Comparison of ENCODE assay signal across 16 cellular contexts in genomic region chr11:103659743-103660142, GRCh38.
"Had no signal": no experiment of that assay in that cellular context is flagged by ENCODE, and none has a peak within 500 bp of the region (broad histone marks: within the 10 kb centered on the region; RNA-seq: fewer than 3 reads in every experiment).

No MANE protein-coding gene starts in this region.

- H3K4me3 Mint-ChIP-seq: activated CD4-positive, alpha-beta memory T cell treated with anti-CD3 and anti-CD28 coated beads for 36 hours; activated naive CD8-positive, alpha-beta T cell treated with anti-CD3 and anti-CD28 coated beads, Interleukin-2, amount 10 ng/mL, durations not matched to agents 7 days and 5 days; activated T-cell treated with anti-CD3 and anti-CD28 coated beads, Interleukin-2, amount 50 U/mL, for 4 hours; nephron progenitor cell; type B pancreatic cell had no signal

- H3K36me3 ChIP-seq: esophagus squamous epithelium, gastroesophageal sphincter, ovary, suprapubic skin had no signal

- DNase-seq: activated CD4-positive, alpha-beta memory T cell treated with anti-CD3 and anti-CD28 coated beads for 36 hours; activated CD4-positive, alpha-beta T cell treated with anti-CD3 and anti-CD28 coated beads for 1 hour; activated gamma-delta T cell treated with Interleukin-2 at 50 U/mL for 16 hours; activated naive CD8-positive, alpha-beta T cell treated with anti-CD3 and anti-CD28 coated beads, Interleukin-2, amount 10 ng/mL, durations not matched to agents 7 days and 5 days; activated T-cell treated with anti-CD3 and anti-CD28 coated beads, Interleukin-2, amount 50 U/mL, for 4 hours; anterior cingulate cortex; esophagus squamous epithelium; left ventricle myocardium superior; nephron progenitor cell; ovary; stimulated activated CD4-positive, alpha-beta T cell treated with anti-CD3 and anti-CD28 coated beads, Interleukin-12 subunit alpha, Interleukin-12 subunit beta, amount 100 ng/mL, for 4 hours; stimulated activated naive CD4-positive, alpha-beta T cell had no signal

- H3K4me1 Mint-ChIP-seq: activated naive CD8-positive, alpha-beta T cell treated with anti-CD3 and anti-CD28 coated beads, Interleukin-2, amount 10 ng/mL, durations not matched to agents 7 days and 5 days; nephron progenitor cell had no signal

- H3K9me3 ChIP-seq: esophagus squamous epithelium, gastroesophageal sphincter, ovary, suprapubic skin had no signal

- H3K4me1 ChIP-seq: esophagus squamous epithelium, gastroesophageal sphincter, suprapubic skin had no signal

- H3K27me3 ChIP-seq: esophagus squamous epithelium, gastroesophageal sphincter, ovary, suprapubic skin had no signal

- H3K9me3 Mint-ChIP-seq: activated CD4-positive, alpha-beta memory T cell treated with anti-CD3 and anti-CD28 coated beads for 36 hours; activated naive CD8-positive, alpha-beta T cell treated with anti-CD3 and anti-CD28 coated beads, Interleukin-2, amount 10 ng/mL, durations not matched to agents 7 days and 5 days; activated T-cell treated with anti-CD3 and anti-CD28 coated beads, Interleukin-2, amount 50 U/mL, for 4 hours; nephron progenitor cell had no signal

- H3K27me3 Mint-ChIP-seq: activated CD4-positive, alpha-beta memory T cell treated with anti-CD3 and anti-CD28 coated beads for 36 hours; activated naive CD8-positive, alpha-beta T cell treated with anti-CD3 and anti-CD28 coated beads, Interleukin-2, amount 10 ng/mL, durations not matched to agents 7 days and 5 days; type B pancreatic cell had no signal

- H3K27ac ChIP-seq: esophagus squamous epithelium, gastroesophageal sphincter, ovary, suprapubic skin had no signal

- H3K36me3 Mint-ChIP-seq: activated CD4-positive, alpha-beta memory T cell treated with anti-CD3 and anti-CD28 coated beads for 36 hours; activated naive CD8-positive, alpha-beta T cell treated with anti-CD3 and anti-CD28 coated beads, Interleukin-2, amount 10 ng/mL, durations not matched to agents 7 days and 5 days had no signal

- H3K27ac Mint-ChIP-seq: activated CD4-positive, alpha-beta memory T cell treated with anti-CD3 and anti-CD28 coated beads for 36 hours; activated naive CD8-positive, alpha-beta T cell treated with anti-CD3 and anti-CD28 coated beads, Interleukin-2, amount 10 ng/mL, durations not matched to agents 7 days and 5 days; nephron progenitor cell; type B pancreatic cell had no signal

- FAIRE-seq: endometrium had no signal

- H3K4me3 ChIP-seq: esophagus squamous epithelium, gastroesophageal sphincter, ovary, suprapubic skin had no signal
